ENCODE assay signal across 18 cellular contexts in the genomic region with DNA sequence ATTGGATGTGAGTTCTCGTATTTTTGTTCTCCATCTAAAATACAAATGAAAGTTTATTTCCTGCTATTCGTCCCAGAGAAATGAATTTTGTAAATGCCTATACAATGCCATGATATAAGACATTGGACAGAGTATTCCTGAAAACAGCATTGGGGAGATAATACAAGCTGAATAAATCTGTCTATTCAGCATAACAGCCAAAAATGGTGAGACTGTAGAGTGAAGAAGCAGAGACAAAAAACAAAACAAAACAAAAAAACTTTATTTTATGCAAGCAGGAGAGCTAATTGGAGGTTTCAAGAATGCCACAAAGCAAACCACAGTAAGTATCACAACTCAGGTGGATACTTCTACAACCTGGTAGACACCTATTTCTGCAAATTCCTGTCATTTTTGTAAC.
"Had no signal": no experiment of that assay in that cellular context is flagged by ENCODE, and none has a peak within 500 bp of the region (broad histone marks: within the 10 kb centered on the region; RNA-seq: fewer than 3 reads in every experiment).

No MANE protein-coding gene starts in this region.

- H3K4me3 ChIP-seq: MG63, SJSA1, SK-N-MC had no signal

- H3K4me1 ChIP-seq: SJSA1 had no signal

- H3K9me3 ChIP-seq: MG63, SJSA1 had no signal

- H3K27ac ChIP-seq: SJSA1, SK-N-MC had no signal

- FAIRE-seq: RCC 7860 had no signal

- H3K36me3 ChIP-seq: MG63, SJSA1 had no signal

- DNase-seq: Karpas-422, KG1, MG63, NCI-H1092 treated with DMSO at 0.1 percent for 48 hours, NCI-H1436, NCI-H187, NCI-H2029, NCI-H2081 treated with DMSO at 0.1 percent for 48 hours, NCI-H2171, NCI-H226, NCI-H526 treated with DMSO at 0.1 percent for 48 hours, NCI-H748 treated with DMSO at 0.1 percent for 48 hours, Right ventricle myocardium superior, RPMI8226, SIG-M5 had no signal

- H3K27me3 ChIP-seq: MG63 had no signal
